ENCODE assay signal across 32 cellular contexts in the genomic region with DNA sequence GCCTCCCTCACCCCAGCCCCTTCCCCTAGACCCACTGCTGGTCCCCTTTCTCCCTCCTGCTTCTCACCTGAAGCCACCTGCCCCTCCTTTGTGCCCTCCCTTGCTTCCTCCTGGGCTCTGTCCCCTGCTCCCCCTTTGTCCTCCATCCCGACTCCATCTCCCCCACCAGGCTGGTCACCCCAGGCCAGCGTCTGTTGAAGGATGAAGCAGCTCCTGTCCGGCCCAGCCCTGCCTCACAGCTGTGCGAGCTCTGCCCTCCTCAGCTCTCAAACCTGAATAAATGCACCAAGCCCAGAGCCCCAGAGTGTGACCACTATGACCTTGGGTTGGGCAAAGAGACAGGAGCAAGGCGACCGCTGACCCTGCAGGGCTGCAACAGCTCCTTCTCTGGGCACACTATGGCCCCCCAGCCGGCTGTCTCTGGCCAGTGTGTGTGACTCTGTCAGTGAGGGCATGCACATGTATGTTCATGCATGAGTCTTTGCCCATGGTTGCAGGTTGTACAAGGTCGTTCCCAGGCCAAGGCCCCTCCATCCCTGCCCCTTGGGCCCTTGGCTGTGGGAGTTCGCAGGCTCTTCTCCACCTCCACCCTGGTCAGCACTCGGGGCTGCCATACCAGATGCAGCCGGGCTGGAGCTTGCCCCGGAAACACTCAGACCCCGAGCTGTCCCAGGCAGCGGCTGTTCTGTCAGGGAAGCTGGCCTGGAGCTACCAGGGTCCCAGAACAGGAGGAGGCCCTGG. TPM values are rescaled to one million over a fixed set of nuclear protein-coding genes. Genes with fewer than 3 reads are reported as not detected.
"Had no signal": no experiment of that assay in that cellular context is flagged by ENCODE, and none has a peak within 500 bp of the region (broad histone marks: within the 10 kb centered on the region; RNA-seq: fewer than 3 reads in every experiment).

No MANE protein-coding gene starts in this region.

- H3K27ac Mint-ChIP-seq: activated CD4-positive, alpha-beta memory T cell treated with anti-CD3 and anti-CD28 coated beads for 36 hours; activated CD4-positive, alpha-beta T cell treated with anti-CD3 and anti-CD28 coated beads, Interleukin-2, amount 10 ng/mL, durations not matched to agents 24 days and 14 days; activated naive CD4-positive, alpha-beta T cell treated with anti-CD3 and anti-CD28 coated beads for 36 hours; activated naive CD4-positive, alpha-beta T cell treated with anti-CD3 and anti-CD28 coated beads, Interleukin-2, amount 50 U/mL, for 72 hours; activated T-helper 1 cell treated with anti-CD3 and anti-CD28 coated beads, Interleukin-12 subunit alpha, Interleukin-12 subunit beta, Interleukin-2, Interleukin-4 antibody, amounts not matched to agents 30 ng/mL and 10 ng/mL and 1 ng/mL, durations not matched to agents 14 hours and 24 hours and 36 hours had no signal

- FAIRE-seq: astrocyte, K562 had no signal

- H3K4me1 ChIP-seq: breast epithelium had no signal

- H3K36me3 Mint-ChIP-seq: activated CD4-positive, alpha-beta memory T cell treated with anti-CD3 and anti-CD28 coated beads for 36 hours; activated naive CD4-positive, alpha-beta T cell treated with anti-CD3 and anti-CD28 coated beads, Interleukin-2, amount 50 U/mL, for 72 hours had no signal

- H3K4me3 Mint-ChIP-seq: activated CD4-positive, alpha-beta memory T cell treated with anti-CD3 and anti-CD28 coated beads for 36 hours; activated CD4-positive, alpha-beta T cell treated with anti-CD3 and anti-CD28 coated beads, Interleukin-2, amount 10 ng/mL, durations not matched to agents 24 days and 14 days; activated naive CD4-positive, alpha-beta T cell treated with anti-CD3 and anti-CD28 coated beads for 36 hours; activated T-cell treated with anti-CD3 and anti-CD28 coated beads, Interleukin-2, amount 50 U/mL, for 4 hours; activated T-helper 1 cell treated with anti-CD3 and anti-CD28 coated beads, Interleukin-12 subunit alpha, Interleukin-12 subunit beta, Interleukin-2, Interleukin-4 antibody, amounts not matched to agents 30 ng/mL and 10 ng/mL and 1 ng/mL, durations not matched to agents 14 hours and 24 hours and 36 hours had no signal

- H3K9me3 ChIP-seq: adrenal gland, body of pancreas, breast epithelium, Peyer's patch had no signal

- H3K27me3 Mint-ChIP-seq: activated CD4-positive, alpha-beta memory T cell treated with anti-CD3 and anti-CD28 coated beads for 36 hours; activated CD4-positive, alpha-beta T cell treated with anti-CD3 and anti-CD28 coated beads, Interleukin-2, amount 10 ng/mL, durations not matched to agents 24 days and 14 days had no signal

- H3K4me3 ChIP-seq: adrenal gland, body of pancreas, breast epithelium, K562, Peyer's patch had no signal

- ATAC-seq: activated naive CD4-positive, alpha-beta T cell treated with anti-CD3 and anti-CD28 coated beads, Interleukin-2, amount 50 U/mL, for 72 hours; activated T-cell treated with anti-CD3 and anti-CD28 coated beads, Interleukin-2, amount 50 U/mL, for 4 hours; body of pancreas; K562; PC-3 had no signal

- H3K27ac ChIP-seq: adrenal gland, body of pancreas, breast epithelium, Peyer's patch, WERI-Rb-1 had no signal

- DNase-seq: activated CD4-positive, alpha-beta memory T cell treated with anti-CD3 and anti-CD28 coated beads for 36 hours; activated CD4-positive, alpha-beta T cell treated with anti-CD3 and anti-CD28 coated beads, Interleukin-2, amount 10 ng/mL, durations not matched to agents 24 days and 14 days; activated CD8-positive, alpha-beta memory T cell treated with anti-CD3 and anti-CD28 coated beads, Interleukin-2, amount 50 U/mL, for 4 hours; activated gamma-delta T cell treated with Interleukin-2 at 50 U/mL for 16 hours; activated naive CD4-positive, alpha-beta T cell treated with anti-CD3 and anti-CD28 coated beads for 36 hours; activated T-cell treated with anti-CD3 and anti-CD28 coated beads for 4 hours; activated T-cell treated with anti-CD3 and anti-CD28 coated beads, Interleukin-2, amount 50 U/mL, for 4 hours; adrenal gland; body of pancreas; caudate nucleus; IMR-90; NCI-H1048; NCI-H1105 treated with DMSO at 0.1 percent for 48 hours; NCI-H1436; NCI-H1694; NCI-H1930; NCI-H2081 treated with DMSO at 0.1 percent for 48 hours; NCI-H345; NCI-H524 treated with DMSO at 0.1 percent for 48 hours; PC-3; Peyer's patch; RPMI8226; SW 1271; T1000; WERI-Rb-1 had no signal

- H3K9me3 Mint-ChIP-seq: activated T-cell treated with anti-CD3 and anti-CD28 coated beads, Interleukin-2, amount 50 U/mL, for 4 hours had no signal

- H3K27me3 ChIP-seq: adrenal gland, body of pancreas, breast epithelium, Peyer's patch had no signal

- H3K36me3 ChIP-seq: adrenal gland, breast epithelium, Peyer's patch, WERI-Rb-1 had no signal

RNA-seq across cellular contexts. Expression of a gene that starts 3.3 kb away (rescaled TPM):
- total RNA-seq: astrocyte, IMR-90, K562 had no signal

RNA-seq across cellular contexts. Expression of a gene that starts 10.3 kb away (rescaled TPM):
- total RNA-seq: body of pancreas, breast epithelium, IMR-90, NCI-H460 had no signal

RNA-seq across cellular contexts. Expression of a gene that starts 21.9 kb away (rescaled TPM):
- total RNA-seq: activated CD4-positive, alpha-beta memory T cell treated with anti-CD3 and anti-CD28 coated beads for 36 hours; activated CD4-positive, alpha-beta T cell treated with anti-CD3 and anti-CD28 coated beads, Interleukin-2, amount 10 ng/mL, durations not matched to agents 24 days and 14 days; activated naive CD4-positive, alpha-beta T cell treated with anti-CD3 and anti-CD28 coated beads for 36 hours; activated naive CD4-positive, alpha-beta T cell treated with anti-CD3 and anti-CD28 coated beads, Interleukin-2, amount 50 U/mL, for 72 hours; IMR-90; NCI-H460; PC-3 had no signal

RNA-seq across cellular contexts. Expression of a gene that starts 27.4 kb away (rescaled TPM):
- total RNA-seq: activated CD4-positive, alpha-beta memory T cell treated with anti-CD3 and anti-CD28 coated beads for 36 hours; activated CD4-positive, alpha-beta T cell treated with anti-CD3 and anti-CD28 coated beads, Interleukin-2, amount 10 ng/mL, durations not matched to agents 24 days and 14 days; activated naive CD4-positive, alpha-beta T cell treated with anti-CD3 and anti-CD28 coated beads for 36 hours; activated naive CD4-positive, alpha-beta T cell treated with anti-CD3 and anti-CD28 coated beads, Interleukin-2, amount 50 U/mL, for 72 hours; activated T-cell treated with anti-CD3 and anti-CD28 coated beads, Interleukin-2, amount 50 U/mL, for 4 hours; activated T-helper 1 cell treated with anti-CD3 and anti-CD28 coated beads, Interleukin-12 subunit alpha, Interleukin-12 subunit beta, Interleukin-2, Interleukin-4 antibody, amounts not matched to agents 30 ng/mL and 10 ng/mL and 1 ng/mL, durations not matched to agents 14 hours and 24 hours and 36 hours; body of pancreas; IMR-90; MCF 10A; NCI-H460; PC-3 had no signal
